23 cellular contexts compared by ENCODE assay signal in the genomic region with DNA sequence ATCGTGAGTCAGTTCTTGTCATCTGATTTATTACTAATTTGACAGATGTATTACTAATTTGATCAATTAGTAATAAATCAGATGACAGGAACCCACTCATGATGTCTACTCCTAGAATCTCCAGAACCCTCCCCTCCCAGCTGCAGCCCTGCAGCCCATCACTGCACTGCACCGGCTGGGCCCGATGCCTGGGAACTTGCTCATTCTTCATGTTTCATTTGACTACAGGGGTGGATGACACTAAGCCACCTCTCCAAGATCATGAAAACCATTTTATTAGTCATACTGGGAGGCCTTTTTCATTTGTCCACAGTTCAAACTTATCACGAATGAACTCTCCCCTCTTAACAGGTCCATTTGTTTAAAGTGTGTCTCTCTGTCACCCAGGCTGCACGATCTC. TPM values are rescaled to one million over a fixed set of nuclear protein-coding genes. Genes with fewer than 3 reads are reported as not detected.
DNase-seq lines count a peak whose midpoint lies in the region; ATAC-seq, FAIRE-seq and TF ChIP-seq lines count a peak whose summit lies in the region.
"Had no signal": no experiment of that assay in that cellular context is flagged by ENCODE, and none has a peak within 500 bp of the region (broad histone marks: within the 10 kb centered on the region; RNA-seq: fewer than 3 reads in every experiment).

No MANE protein-coding gene starts in this region.

- POLR2A ChIA-PET in SK-N-SH (lab: Yijun Ruan, JAX), result no interaction called here

- no peak for TF ChIP-seq CTCF in SK-N-SH (IDR thresholded peaks at IDR 0.05)
- no peak for TF ChIP-seq CTCF in astrocyte (IDR thresholded peaks at IDR 0.05; ENCODE audit: insufficient read depth, low read depth, low read length)

- H3K79me2 ChIP-seq in SK-N-SH (ENCODE audit: insufficient read depth), result no peaks in the 10 kb centered on the region
- H3K79me2 ChIP-seq in astrocyte (ENCODE audit: insufficient read depth, low read length), result no peaks in the 10 kb centered on the region

- H2AFZ ChIP-seq in SK-N-SH (ENCODE audit: low read depth), result no peak overlapping the region
- no peak overlapping the region for H2AFZ ChIP-seq in astrocyte (ENCODE audit: low read depth, low read length)

- H3K9ac ChIP-seq in SK-N-SH (no peak overlapping the region), astrocyte (ENCODE audit: low read length) (no peak overlapping the region)

- H3K36me3 ChIP-seq in SK-N-SH (replicated peaks in 1 of 2; ENCODE audit: control insufficient read depth in 1 of 2, insufficient read depth in 2 of 2, low read length in 1 of 2) (no peaks in the 10 kb centered on the region), astrocyte (ENCODE audit: insufficient read depth, low read length) (no peaks in the 10 kb centered on the region)

- H4K20me1 ChIP-seq in SK-N-SH (ENCODE audit: insufficient read depth) (no peaks in the 10 kb centered on the region), astrocyte (ENCODE audit: insufficient read depth, low read length) (no peaks in the 10 kb centered on the region)

- no peak for FAIRE-seq in astrocyte (lab: Jason Lieb, UNC)
- FAIRE-seq: A549, G401.6, GM12892 had no signal

- WGBS in SK-N-SH (ENCODE audit: low lambda C conversion rate), result 65% methylated on average over 5 of the region's 5 CpGs

- no peak for TF ChIP-seq EP300 in SK-N-SH (IDR thresholded peaks at IDR 0.05; ENCODE audit: borderline replicate concordance in 1 of 2, low read depth in 1 of 2, low read length in 1 of 2)

- no peak overlapping the region for H3K27ac ChIP-seq in SK-N-SH (ENCODE audit: low read depth in 2 of 2, low read length in 1 of 2)
- H3K27ac ChIP-seq in astrocyte (ENCODE audit: low read depth, low read length), result no peak overlapping the region
- H3K27ac ChIP-seq: 22Rv1, A549 had no signal

- DNase-seq in SK-N-SH, result no peak
- peak; percentile 51 for DNase-seq in M059J (ENCODE audit: low read depth)
- peak; percentile 32 for DNase-seq in astrocyte (ENCODE audit: low read depth)
- no peak for DNase-seq in NCI-H128 (lab: John Stamatoyannopoulos, UW; ENCODE audit: unreplicated experiment)
- DNase-seq in NCI-H2227 (lab: John Stamatoyannopoulos, UW; ENCODE audit: unreplicated experiment), result no peak
- DNase-seq in activated naive CD4-positive, alpha-beta T cell treated with Interleukin-2 at 50 U/mL for 16 hours, result no peak
- DNase-seq: ACHN; AML-193; C1 segment of cervical spinal cord; Calu3; CD4-positive, alpha-beta memory T cell; COR-L47; DMS153; DND-41; GOT3; H7; HCEC 1CT had no signal

- H3K27me3 Mint-ChIP-seq in astrocyte (ENCODE audit: low read depth, unreplicated experiment), result no peaks in the 10 kb centered on the region

- H3K9me3 ChIP-seq in SK-N-SH (no peaks in the 10 kb centered on the region), astrocyte (ENCODE audit: insufficient read depth, low read depth, low read length) (no peaks in the 10 kb centered on the region)
- H3K9me3 ChIP-seq: A549 had no signal

- H3K4me2 ChIP-seq in SK-N-SH (no peak overlapping the region), astrocyte (ENCODE audit: low read length) (no peak overlapping the region)
- H3K4me2 ChIP-seq: A549 had no signal

- H3K9me2 ChIP-seq in SK-N-SH, result no peaks in the 10 kb centered on the region

- H3K4me3 Mint-ChIP-seq in astrocyte (ENCODE audit: unreplicated experiment), result no peak overlapping the region
- H3K4me3 Mint-ChIP-seq: CD4-positive, alpha-beta memory T cell had no signal

- no peaks in the 10 kb centered on the region for H3F3A ChIP-seq in SK-N-SH (replicated peaks; ENCODE audit: insufficient read depth)

- H3K4me3 ChIP-seq in SK-N-SH (ENCODE audit: low read depth in 2 of 2, low read length in 1 of 2) (no peak overlapping the region), astrocyte (ENCODE audit: insufficient read depth, low read depth, low read length) (no peak overlapping the region)
- H3K4me3 ChIP-seq: A549 had no signal

- TF ChIP-seq RAD21 in SK-N-SH (IDR thresholded peaks at IDR 0.05; ENCODE audit: low read length), result no peak

- no peak overlapping the region for H3K27ac Mint-ChIP-seq in astrocyte (ENCODE audit: unreplicated experiment)
- H3K27ac Mint-ChIP-seq: CD4-positive, alpha-beta memory T cell had no signal

- CTCF ChIA-PET in SK-N-SH (lab: Yijun Ruan, JAX), result interaction anchor here (1.7 kb wide), 1 partner anchor 41 kb away, joined by 5 read pairs; the partner anchor contains the start of gene KCNH1

- H3K9me3 Mint-ChIP-seq in astrocyte (ENCODE audit: unreplicated experiment), result peaks cover 5% of the 10 kb centered on the region
- H3K9me3 Mint-ChIP-seq: CD4-positive, alpha-beta memory T cell had no signal

- H3K36me3 Mint-ChIP-seq in astrocyte (ENCODE audit: low read depth, unreplicated experiment), result peaks cover 12% of the 10 kb centered on the region
- H3K36me3 Mint-ChIP-seq: CD4-positive, alpha-beta memory T cell had no signal

- no peaks in the 10 kb centered on the region for H3K27me3 ChIP-seq in SK-N-SH (ENCODE audit: insufficient read depth)
- no peaks in the 10 kb centered on the region for H3K27me3 ChIP-seq in astrocyte (ENCODE audit: insufficient read depth, low read length)

- H3K4me1 ChIP-seq in SK-N-SH (ENCODE audit: control insufficient read depth in 1 of 2, insufficient read depth in 2 of 2, low read depth in 1 of 2, low read length in 1 of 2) (no peaks in the 10 kb centered on the region; a peak in 1 of 4 replicates), astrocyte (ENCODE audit: insufficient read depth, low read length) (no peaks in the 10 kb centered on the region)
- H3K4me1 ChIP-seq: A549 had no signal

- ATAC-seq in SK-N-SH treated with all-trans-retinoic acid at 6 μM for 48 hours (no peak), HG03439 (IDR thresholded peaks at IDR 0.05; ENCODE audit: unreplicated experiment) (no peak)
- ATAC-seq: A549 had no signal

- peaks cover 7% of the 10 kb centered on the region for H3K4me1 Mint-ChIP-seq in astrocyte (ENCODE audit: low read depth, unreplicated experiment)
- H3K4me1 Mint-ChIP-seq: CD4-positive, alpha-beta memory T cell had no signal

TF ChIP-seq in SK-N-SH treated with all-trans-retinoic acid at 6 μM for 48 hours, 23 proteins besides CTCF, POLR2A, EP300 and RAD21:
- TF ChIP-seq PATZ1 (CRISPR knock-in tag; IDR thresholded peaks at IDR 0.05; ENCODE audit: borderline replicate concordance), result no peak
- peak; percentile 42; the same call in 1 of the 2 replicates for TF ChIP-seq ISL1 (CRISPR knock-in tag; IDR thresholded peaks at IDR 0.05)
TF ChIP-seq in SK-N-SH treated with all-trans-retinoic acid at 6 μM for 48 hours: peak in this region for 1.

TF ChIP-seq in SK-N-SH, 30 proteins besides CTCF, POLR2A, EP300 and RAD21:
- TF ChIP-seq TAF1 (IDR thresholded peaks at IDR 0.05; ENCODE audit: borderline replicate concordance, low read depth, low read length) (no peak), NRF1 (IDR thresholded peaks at IDR 0.05; ENCODE audit: low read depth, low read length) (no peak), POLR2AphosphoS5 (IDR thresholded peaks at IDR 0.05; ENCODE audit: low read depth, low read length) (no peak), EZH2phosphoT487 (IDR thresholded peaks at IDR 0.05; ENCODE audit: borderline replicate concordance, low read depth) (no peak), JUND (IDR thresholded peaks at IDR 0.05) (no peak)

RNA-seq across cellular contexts. Expression of gene KCNH1, which starts 41.0 kb away (rescaled TPM):
- polyA plus RNA-seq in SK-N-SH (2012; rRNA removed), result 0.08 and 0.26 TPM in 2 replicates
- 0.21 and 0.22 TPM in 2 replicates for polyA plus RNA-seq in SK-N-SH (2012; cell fraction: cytosol; rRNA removed)
- 0.10 and 0.27 TPM in 2 replicates for polyA plus RNA-seq in SK-N-SH (2012; cell fraction: nucleus; rRNA removed)
- total RNA-seq in M059J (2014; rRNA removed; shearing (Covaris generic)), result 2.8 and 3.2 TPM in 2 replicates
- 15.5 and 18.7 TPM in 2 replicates for total RNA-seq in astrocyte
- total RNA-seq: Calu3; CD4-positive, alpha-beta memory T cell had no signal
- polyA plus RNA-seq: CD4-positive, alpha-beta memory T cell had no signal

Comparison
In these comparisons a context has a peak if more than half of its experiments do, and no peak if none do; other contexts are left out.
1. DNase-seq: peak in M059J (single experiment) and astrocyte (single experiment); none in SK-N-SH (single experiment), NCI-H128 (single experiment), NCI-H2227 (single experiment) and activated naive CD4-positive, alpha-beta T cell treated with Interleukin-2 at 50 U/mL for 16 hours (single experiment).